ENCODE assay signal across 15 cellular contexts in genomic region chr12:91273542-91273941, GRCh38.
A peak's percentile ranks its signal among the peaks of the same experiment; 100 is the strongest.
DNase-seq lines count a peak whose midpoint lies in the region; TF ChIP-seq lines count a peak whose summit lies in the region.
"Had no signal": no experiment of that assay in that cellular context is flagged by ENCODE, and none has a peak within 500 bp of the region (broad histone marks: within the 10 kb centered on the region; RNA-seq: fewer than 3 reads in every experiment).

No MANE protein-coding gene starts in this region.

- H3K9me3 ChIP-seq in left ventricle myocardium inferior (replicated peaks) (no peaks in the 10 kb centered on the region), osteoblast (ENCODE audit: low read depth, low read length) (no peaks in the 10 kb centered on the region), uterus (no peaks in the 10 kb centered on the region)
- H3K9me3 ChIP-seq: BE2C had no signal

- H3K4me1 ChIP-seq in left ventricle myocardium inferior (peaks cover 8% of the 10 kb centered on the region), osteoblast (ENCODE audit: insufficient read depth, low read length) (no peaks in the 10 kb centered on the region), uterus (peaks cover 0 to 9% of the 10 kb centered on the region in 2 donors)

- H4K20me1 ChIP-seq in osteoblast (ENCODE audit: insufficient read depth, low read length): no peaks in the 10 kb centered on the region

- no peaks in the 10 kb centered on the region for H3K27me3 ChIP-seq in left ventricle myocardium inferior (ENCODE audit: low read depth)
- no peaks in the 10 kb centered on the region for H3K27me3 ChIP-seq in osteoblast (ENCODE audit: insufficient read depth, low read length)
- no peaks in the 10 kb centered on the region for H3K27me3 ChIP-seq in uterus
- H3K27me3 ChIP-seq: BE2C, SJSA1 had no signal

- TF ChIP-seq CTCF in left ventricle myocardium inferior (IDR thresholded peaks at IDR 0.05; ENCODE audit: borderline replicate concordance): no peak
- TF ChIP-seq CTCF in osteoblast (IDR thresholded peaks at IDR 0.05; ENCODE audit: extremely low read depth, low read depth, low read length): no peak
- TF ChIP-seq CTCF in uterus (IDR thresholded peaks at IDR 0.05): no peak

- H3K4me3 ChIP-seq in left ventricle myocardium inferior (no peak overlapping the region), osteoblast (ENCODE audit: insufficient read depth, low read length) (peak overlapping the region; percentile 16), uterus (no peak overlapping the region)
- H3K4me3 ChIP-seq: SJSA1, skin epidermis had no signal

- no peak for DNase-seq in left ventricle myocardium inferior
- DNase-seq in osteoblast (ENCODE audit: insufficient read length, low spot score, missing footprints): no peak
- DNase-seq in uterus: no peak
- DNase-seq in superior temporal gyrus (ENCODE audit: extremely low spot score): no peak
- no peak for DNase-seq in hepatic stellate cell (ENCODE audit: low spot score)
- DNase-seq in ecto neural progenitor cell (ENCODE audit: low spot score): no peak
- DNase-seq: activated CD4-positive, alpha-beta memory T cell treated with anti-CD3 and anti-CD28 coated beads for 36 hours; amygdala; BE2C; DMS 273 treated with DMSO at 0.1 percent for 48 hours; effector memory CD4-positive, alpha-beta T cell; NCI-H1048 had no signal

- H3K4me2 ChIP-seq in osteoblast (ENCODE audit: insufficient read depth, low read length): peak overlapping the region; percentile 63

- peak overlapping the region; percentile 47 for H2AFZ ChIP-seq in osteoblast (ENCODE audit: low read length)

- no peak for TF ChIP-seq POLR2A in uterus (IDR thresholded peaks at IDR 0.05)

- H3K36me3 ChIP-seq in left ventricle myocardium inferior: no peaks in the 10 kb centered on the region
- no peaks in the 10 kb centered on the region for H3K36me3 ChIP-seq in osteoblast (ENCODE audit: insufficient read depth, low read length)
- no peaks in the 10 kb centered on the region for H3K36me3 ChIP-seq in uterus
- H3K36me3 ChIP-seq: BE2C, SJSA1 had no signal

- H3K27ac ChIP-seq in cingulate gyrus (ENCODE audit: low read depth, low read length) (peak overlapping the region; percentile 5), left ventricle myocardium inferior (replicated peaks) (peak overlapping the region; percentile 84), osteoblast (ENCODE audit: low read depth, low read length) (no peak overlapping the region), uterus (peak overlapping the region; percentile 80 to 86)

- H3K79me2 ChIP-seq in osteoblast (ENCODE audit: insufficient read depth, low read length): no peaks in the 10 kb centered on the region

- intact Hi-C loops in left ventricle myocardium inferior (cut with micrococcal nuclease) (no loop called here), uterus (cut with DNase I; ENCODE audit: low total_unique reads) (no loop called here)
